In genomic region chr15:74438696-74439316, GRCh38 we compare ENCODE assay signal across 8 cellular contexts. TPM values are rescaled to one million over a fixed set of nuclear protein-coding genes. Genes with fewer than 3 reads are reported as not detected.
DNase-seq lines count a peak whose midpoint lies in the region; ATAC-seq, FAIRE-seq and TF ChIP-seq lines count a peak whose summit lies in the region.

No MANE protein-coding gene starts in this region.

- no peaks in the 10 kb centered on the region for H3K27me3 Mint-ChIP-seq in CD8-positive, alpha-beta memory T cell
- peaks cover 3% of the 10 kb centered on the region; the same call in 1 of the 2 replicates for H3K27me3 Mint-ChIP-seq in HFFc6 (ENCODE audit: insufficient read depth)

- H3K4me1 Mint-ChIP-seq in CD8-positive, alpha-beta memory T cell = peaks cover 14 to 26% (median 19%) of the 10 kb centered on the region in 3 donors
- H3K4me1 Mint-ChIP-seq in HFFc6 (ENCODE audit: low read depth) = peaks cover 42% of the 10 kb centered on the region

- no peaks in the 10 kb centered on the region for H3K27me3 ChIP-seq in CD8-positive, alpha-beta memory T cell (ENCODE audit: insufficient read depth, low read length, poor library complexity, severe bottlenecking)
- H3K27me3 ChIP-seq in bronchial epithelial cell (ENCODE audit: control insufficient read depth, insufficient read depth, low read length) (no peaks in the 10 kb centered on the region), kidney epithelial cell (ENCODE audit: control insufficient read depth, insufficient read depth, low read length) (no peaks in the 10 kb centered on the region)

- no peaks in the 10 kb centered on the region for H3K36me3 ChIP-seq in CD8-positive, alpha-beta memory T cell (ENCODE audit: insufficient read depth, low read length)
- H3K36me3 ChIP-seq in bronchial epithelial cell (ENCODE audit: control insufficient read depth, insufficient read depth, low read length) (no peaks in the 10 kb centered on the region), kidney epithelial cell (ENCODE audit: control insufficient read depth, insufficient read depth, low read length) (no peaks in the 10 kb centered on the region)

- TF ChIP-seq CTCF in HFFc6 (IDR thresholded peaks at IDR 0.05) = peak; percentile 98
- TF ChIP-seq CTCF in bronchial epithelial cell (IDR thresholded peaks at IDR 0.05; ENCODE audit: insufficient read depth, low read length, severe bottlenecking) = peak; percentile 95
- TF ChIP-seq CTCF in kidney epithelial cell (IDR thresholded peaks at IDR 0.05; ENCODE audit: insufficient read depth, low read length, poor library complexity, severe bottlenecking) = peak; percentile 91

- H3K9me3 ChIP-seq in CD8-positive, alpha-beta memory T cell (ENCODE audit: low read length) = no peaks in the 10 kb centered on the region

- peak; percentile 62 to 84 (median 65) for DNase-seq in CD8-positive, alpha-beta memory T cell
- peak; percentile 64 for DNase-seq in HFFc6
- peak; percentile 63 for DNase-seq in NCI-H345 (lab: John Stamatoyannopoulos, UW)
- peak; percentile 67 for DNase-seq in activated CD4-positive, alpha-beta T cell treated with anti-CD3 and anti-CD28 coated beads for 1 hour
- peak; percentile 71 for DNase-seq in bronchial epithelial cell (ENCODE audit: low read depth)
- no peak for DNase-seq in kidney epithelial cell (ENCODE audit: low read depth)
- DNase-seq in stimulated activated CD4-positive, alpha-beta T cell treated with anti-CD3 and anti-CD28 coated beads, Interleukin-4, amount 100 ng/mL, for 24 hours = peak; percentile 83

- no peak overlapping the region for H3K27ac ChIP-seq in CD8-positive, alpha-beta memory T cell (ENCODE audit: low read depth, low read length)

- no peak overlapping the region for H3K4me3 ChIP-seq in CD8-positive, alpha-beta memory T cell (ENCODE audit: low read length)
- H3K4me3 ChIP-seq in bronchial epithelial cell (ENCODE audit: low read depth, low read length) = no peak overlapping the region
- no peak overlapping the region for H3K4me3 ChIP-seq in kidney epithelial cell (ENCODE audit: low read depth, low read length)

- no peaks in the 10 kb centered on the region for H3K9me3 Mint-ChIP-seq in CD8-positive, alpha-beta memory T cell
- H3K9me3 Mint-ChIP-seq in HFFc6 = no peaks in the 10 kb centered on the region

- no peaks in the 10 kb centered on the region for H3K36me3 Mint-ChIP-seq in CD8-positive, alpha-beta memory T cell
- H3K36me3 Mint-ChIP-seq in HFFc6 (ENCODE audit: low read depth) = no peaks in the 10 kb centered on the region

- POLR2A ChIA-PET in CD8-positive, alpha-beta memory T cell (lab: Charles Lee) = interaction anchor here (0.8 to 1.3 kb wide), 2 partner anchors 56 to 63 kb away, joined by 3 to 5 read pairs; no protein-coding TSS in a partner anchor

- no peak for ATAC-seq in GM18520 (IDR thresholded peaks at IDR 0.05; ENCODE audit: unreplicated experiment)

- peak overlapping the region in 4 of 8 donors; percentile 7 to 64 (median 27) for H3K27ac Mint-ChIP-seq in CD8-positive, alpha-beta memory T cell
- H3K27ac Mint-ChIP-seq in HFFc6 = peak overlapping the region; percentile 58

- FAIRE-seq in bronchial epithelial cell (lab: Jason Lieb, UNC) = no peak

- H3K4me1 ChIP-seq in CD8-positive, alpha-beta memory T cell (ENCODE audit: insufficient read depth, low read length) = peaks cover 12% of the 10 kb centered on the region

- peak overlapping the region in 1 of 7 donors; percentile 71 for H3K4me3 Mint-ChIP-seq in CD8-positive, alpha-beta memory T cell
- no peak overlapping the region for H3K4me3 Mint-ChIP-seq in HFFc6

- CTCF ChIA-PET in CD8-positive, alpha-beta memory T cell (lab: Charles Lee) = interaction anchor here (0.6 to 10.5 kb wide), 18 partner anchors 10 to 331 kb away, joined by 3 to 163 read pairs (median 5); partner anchors contain the start of gene UBL7

RNA-seq across cellular contexts. Expression of gene SEMA7A, which starts 5.0 kb away (rescaled TPM):
- total RNA-seq in CD8-positive, alpha-beta memory T cell = 10 to 100 TPM; 71.2 to 72.5 TPM
- polyA plus RNA-seq in CD8-positive, alpha-beta memory T cell = 1.9 TPM
- 100 to 1,000 TPM; 115 to 196 (median 129) TPM for total RNA-seq in HFFc6 (2021; fragmentation: NEBNext Ultra II Directional; extraction: Animal tissue kit (Norgen Biotek cat#: 25700))
- 4.0 and 5.3 TPM in 2 replicates for total RNA-seq in bronchial epithelial cell
- 289 and 322 TPM in 2 replicates for total RNA-seq in kidney epithelial cell

RNA-seq across cellular contexts. Expression of gene UBL7, which starts 22.2 kb away (rescaled TPM):
- total RNA-seq in CD8-positive, alpha-beta memory T cell = 10 to 100 TPM; 64.9 to 67.7 TPM
- polyA plus RNA-seq in CD8-positive, alpha-beta memory T cell = 101 TPM
- total RNA-seq in HFFc6 (2021; fragmentation: NEBNext Ultra II Directional; extraction: Animal tissue kit (Norgen Biotek cat#: 25700)) = 10 to 100 TPM; 50.9 to 68.0 (median 60.1) TPM
- total RNA-seq in bronchial epithelial cell (21.6 and 22.1 TPM in 2 replicates), kidney epithelial cell (65.2 and 70.4 TPM in 2 replicates)

Comparison
In these comparisons a context has a peak if more than half of its experiments do, and no peak if none do; other contexts are left out.
1. RNA of gene SEMA7A, which starts 5.0 kb away (total RNA-seq): 289 to 322 TPM in kidney epithelial cell, 115 to 196 TPM in HFFc6 and 71.2 to 72.5 TPM in CD8-positive, alpha-beta memory T cell; 4.0 to 5.3 TPM in bronchial epithelial cell; every median in the first group is over 10 times any median in the second.
2. Peak in every context shown above with its lines, with median percentiles within 50 percentile points of each other: CTCF ChIP-seq.